Comparison of ENCODE assay signal across 8 cellular contexts in genomic region chr4:76197971-76198410, GRCh38. TPM values are rescaled to one million over a fixed set of nuclear protein-coding genes. Genes with fewer than 3 reads are reported as not detected.
DNase-seq lines count a peak whose midpoint lies in the region; ATAC-seq and TF ChIP-seq lines count a peak whose summit lies in the region.

No MANE protein-coding gene starts in this region.

- H3K4me1 ChIP-seq in right lobe of liver = peaks cover 6 to 91% (median 45%) of the 10 kb centered on the region in 4 donors
- H3K4me1 ChIP-seq in suprapubic skin = peaks cover 73% of the 10 kb centered on the region

- no peak for TF ChIP-seq CTCF in right lobe of liver (IDR thresholded peaks at IDR 0.05)
- no peak for TF ChIP-seq CTCF in suprapubic skin (IDR thresholded peaks at IDR 0.05)

- no peaks in the 10 kb centered on the region for H3K27me3 ChIP-seq in right lobe of liver
- H3K27me3 ChIP-seq in suprapubic skin = no peaks in the 10 kb centered on the region

- in situ Hi-C loops in G401 (cut with HindIII; ENCODE audit: low sequenced_read_pairs) (no loop called here), ACHN (cut with HindIII; ENCODE audit: low pct_ligation_motif_present, low pct_unique_long_range_greater_than_20kb, low sequenced_read_pairs) (no loop called here)

- intact Hi-C loops in right lobe of liver (cut with DNase I) = no loop called here

- H3K36me3 ChIP-seq in right lobe of liver (no peaks in the 10 kb centered on the region), suprapubic skin (peaks cover 12% of the 10 kb centered on the region)

- no peak for TF ChIP-seq POLR2A in right lobe of liver (IDR thresholded peaks at IDR 0.05)
- no peak for TF ChIP-seq POLR2A in suprapubic skin (IDR thresholded peaks at IDR 0.05)

- ATAC-seq in HG03045 (IDR thresholded peaks at IDR 0.05; ENCODE audit: unreplicated experiment) (peak; percentile 25), right lobe of liver (peak; percentile 18 to 33 (median 26)), HG03378 (IDR thresholded peaks at IDR 0.05; ENCODE audit: unreplicated experiment) (no peak)

- H3K27ac ChIP-seq in right lobe of liver (peak overlapping the region; percentile 81 to 89 (median 89)), suprapubic skin (peak overlapping the region; percentile 79)

- no peak for TF ChIP-seq EP300 in suprapubic skin (IDR thresholded peaks at IDR 0.05)

- 2% methylated on average over 5 of the region's 5 CpGs for WGBS in right lobe of liver (ENCODE audit: insufficient coverage, low coverage, low lambda C conversion rate, missing lambda C conversion rate)
- 33% methylated on average over 5 of the region's 5 CpGs for WGBS in suprapubic skin

- no peaks in the 10 kb centered on the region for H3K9me3 ChIP-seq in right lobe of liver
- H3K9me3 ChIP-seq in suprapubic skin = no peaks in the 10 kb centered on the region

- DNase-seq in G401 (ENCODE audit: low spot score) (peak; percentile 84), NCI-H526 treated with DMSO at 0.1 percent for 48 hours (lab: John Stamatoyannopoulos, UW) (peak; percentile 21), brain pericyte (ENCODE audit: low read depth, low spot score) (peak; percentile 55), right lobe of liver (peak in 1 of 3 donors; percentile 57), suprapubic skin (ENCODE audit: low spot score in 2 of 2) (no peak), ACHN (no peak)

- H3K4me3 ChIP-seq in right lobe of liver = no peak overlapping the region
- H3K4me3 ChIP-seq in suprapubic skin = no peak overlapping the region

RNA-seq across cellular contexts. Expression of gene SCARB2, which starts 15.6 kb away (rescaled TPM):
- 39.9 and 61.3 TPM in 2 replicates for total RNA-seq in G401 (2014; rRNA removed; shearing (Covaris generic))
- 100 to 1,000 TPM; 102 to 133 (median 125) TPM for total RNA-seq in right lobe of liver
- 100 to 1,000 TPM in 2 of 4 donors, 10 to 100 TPM in 2; 87.6 to 107 (median 95.8) TPM for total RNA-seq in suprapubic skin

RNA-seq across cellular contexts. Expression of gene NUP54, which starts 49.8 kb away (rescaled TPM):
- 78.2 and 130 TPM in 2 replicates for total RNA-seq in G401 (2014; rRNA removed; shearing (Covaris generic))
- 10 to 100 TPM; 13.3 to 18.9 (median 14.4) TPM for total RNA-seq in right lobe of liver
- total RNA-seq in suprapubic skin = 10 to 100 TPM; 30.2 to 36.6 (median 33.4) TPM

RNA-seq across cellular contexts. Expression of gene FAM47E, which starts 53.5 kb away (rescaled TPM):
- total RNA-seq in G401 (2014; rRNA removed; shearing (Covaris generic)) = 0.37 and 2.8 TPM in 2 replicates
- total RNA-seq in right lobe of liver (1 to 10 TPM; 1.2 to 5.0 (median 2.9) TPM), suprapubic skin (1 to 10 TPM in 2 of 4 donors, under 1 TPM in 2; 0.30 to 5.3 (median 0.98) TPM)

Comparison
In these comparisons a context has a peak if more than half of its experiments do, and no peak if none do; other contexts are left out.
1. DNase-seq: peak in G401 (single experiment), NCI-H526 treated with DMSO at 0.1 percent for 48 hours (single experiment) and brain pericyte (single experiment); none in suprapubic skin (0 of 2) and ACHN (single experiment).